ENCODE assay signal across 17 cellular contexts in the genomic region with DNA sequence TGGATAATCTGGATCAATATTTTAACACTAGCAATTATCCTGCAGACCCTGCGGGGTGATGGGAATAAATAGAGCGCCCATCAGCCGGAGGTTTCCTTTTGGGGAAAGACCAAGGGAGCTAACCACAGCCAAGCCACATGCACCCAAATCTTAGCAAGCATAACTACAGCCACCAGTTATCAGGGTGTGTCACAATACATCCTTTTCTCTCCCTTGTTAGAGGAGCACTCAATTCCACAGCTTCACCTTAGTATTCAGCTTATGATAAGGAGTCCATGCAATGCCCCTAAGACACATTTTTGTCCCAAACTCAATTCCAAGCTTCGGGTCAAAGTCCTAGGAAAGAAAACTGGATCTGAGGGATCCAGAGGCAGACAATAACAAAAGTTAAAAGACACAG. TPM values are rescaled to one million over a fixed set of nuclear protein-coding genes. Genes with fewer than 3 reads are reported as not detected.
DNase-seq lines count a peak whose midpoint lies in the region; ATAC-seq and TF ChIP-seq lines count a peak whose summit lies in the region.
"Had no signal": no experiment of that assay in that cellular context is flagged by ENCODE, and none has a peak within 500 bp of the region (broad histone marks: within the 10 kb centered on the region; RNA-seq: fewer than 3 reads in every experiment).

No MANE protein-coding gene starts in this region.

- H3K27ac Mint-ChIP-seq in WTC11 (peak overlapping the region; percentile 98; the same call in 1 of the 2 replicates), endodermal cell (peak overlapping the region; percentile 72)
- no peak overlapping the region for H3K27ac Mint-ChIP-seq in stimulated activated naive B cell treated with anti-CD40 and anti-IgM and Interleukin-4, amounts not matched to agents 10 μg/mL and 1 μg/mL and 100 μg/mL, for 72 hours
- H3K27ac Mint-ChIP-seq: CD4-positive, alpha-beta memory T cell had no signal

- H3K9me3 Mint-ChIP-seq in WTC11, result peaks cover 8% of the 10 kb centered on the region; the same call in 1 of the 2 replicates
- H3K9me3 Mint-ChIP-seq in endodermal cell, result peaks cover 8% of the 10 kb centered on the region
- H3K9me3 Mint-ChIP-seq in stimulated activated naive B cell treated with anti-CD40 and anti-IgM and Interleukin-4, amounts not matched to agents 10 μg/mL and 1 μg/mL and 100 μg/mL, for 72 hours, result no peaks in the 10 kb centered on the region
- H3K9me3 Mint-ChIP-seq: CD4-positive, alpha-beta memory T cell had no signal

- no peak for DNase-seq in WTC11 (ENCODE audit: low spot score)
- no peak for DNase-seq in endodermal cell
- no peak for DNase-seq in suprapubic skin (ENCODE audit: low spot score in 2 of 2)
- no peak for DNase-seq in stimulated activated naive B cell treated with anti-CD40 and anti-IgM and Interleukin-4, amounts not matched to agents 10 μg/mL and 1 μg/mL and 100 μg/mL, for 72 hours
- DNase-seq: C1 segment of cervical spinal cord; CD4-positive, alpha-beta memory T cell; DMS 273 treated with DMSO at 0.1 percent for 48 hours; DMS79; EL; GDM1; GOT3; H7; HCEC 1CT had no signal

- peaks cover 84% of the 10 kb centered on the region for H3K4me1 Mint-ChIP-seq in WTC11
- H3K4me1 Mint-ChIP-seq in endodermal cell, result peaks cover 62% of the 10 kb centered on the region
- peaks cover 8 to 19% of the 10 kb centered on the region in 2 donors for H3K4me1 Mint-ChIP-seq in stimulated activated naive B cell treated with anti-CD40 and anti-IgM and Interleukin-4, amounts not matched to agents 10 μg/mL and 1 μg/mL and 100 μg/mL, for 72 hours
- H3K4me1 Mint-ChIP-seq: CD4-positive, alpha-beta memory T cell had no signal

- WGBS in endodermal cell (ENCODE audit: insufficient coverage in 1 of 2, insufficient read length in 1 of 2), 2 experiments, result 79 to 94% methylated on average over 2 to 4 of the region's 4 CpGs
- 97% methylated on average over 4 of the region's 4 CpGs for WGBS in suprapubic skin

- 0 out of 2 replicates have a peak, but pooled peaks cover 2% of the 10 kb centered on the region for H3K36me3 ChIP-seq in HUES48 (ENCODE audit: control insufficient read depth, insufficient read depth, low read length)
- H3K36me3 ChIP-seq in endodermal cell (ENCODE audit: control insufficient read depth, insufficient read depth, low read length), result peaks cover 7% of the 10 kb centered on the region
- peaks cover 7% of the 10 kb centered on the region for H3K36me3 ChIP-seq in suprapubic skin

- H3K4me1 ChIP-seq in HUES48 (ENCODE audit: control insufficient read depth, insufficient read depth, low read length) (peaks cover 64% of the 10 kb centered on the region), endodermal cell (ENCODE audit: control insufficient read depth, insufficient read depth, low read length) (peaks cover 37% of the 10 kb centered on the region), suprapubic skin (no peaks in the 10 kb centered on the region)

- TF ChIP-seq EP300 in suprapubic skin (IDR thresholded peaks at IDR 0.05), result no peak

- ATAC-seq in WTC11 (no peak), HG03097 (IDR thresholded peaks at IDR 0.05; ENCODE audit: low FRiP score, unreplicated experiment) (no peak), HG02678 (IDR thresholded peaks at IDR 0.05; ENCODE audit: unreplicated experiment) (no peak)
- ATAC-seq in stimulated activated naive B cell treated with anti-CD40 and anti-IgM and Interleukin-4, amounts not matched to agents 10 μg/mL and 1 μg/mL and 100 μg/mL, for 72 hours (replicated peaks), result no peak
- ATAC-seq: GM12878 had no signal

- H3K9ac ChIP-seq in HUES48 (ENCODE audit: low read depth, low read length), result no peak overlapping the region
- H3K9ac ChIP-seq in endodermal cell (ENCODE audit: extremely low read depth, low read length, poor library complexity, severe bottlenecking), result no peak overlapping the region

- H3K27me3 ChIP-seq in HUES48 (ENCODE audit: control insufficient read depth, insufficient read depth, low read length), result no peaks in the 10 kb centered on the region
- no peaks in the 10 kb centered on the region for H3K27me3 ChIP-seq in endodermal cell (ENCODE audit: control insufficient read depth, insufficient read depth, low read length, poor library complexity, severe bottlenecking)
- H3K27me3 ChIP-seq in suprapubic skin, result no peaks in the 10 kb centered on the region

- TF ChIP-seq CTCF in WTC11 (IDR thresholded peaks at IDR 0.05), result no peak
- TF ChIP-seq CTCF in endodermal cell (conservative IDR thresholded peaks at IDR 0.05), result no peak
- no peak for TF ChIP-seq CTCF in suprapubic skin (IDR thresholded peaks at IDR 0.05)

- no peak overlapping the region for H3K4me3 ChIP-seq in HUES48 (ENCODE audit: low read depth, low read length)
- H3K4me3 ChIP-seq in endodermal cell (ENCODE audit: low read length), result no peak overlapping the region
- H3K4me3 ChIP-seq in suprapubic skin, result no peak overlapping the region
- H3K4me3 ChIP-seq: GM12878 had no signal

- H3K9me3 ChIP-seq in HUES48 (ENCODE audit: control insufficient read depth, insufficient read depth, low read length), result peaks cover 4% of the 10 kb centered on the region; the same call in 1 of the 2 replicates
- peaks cover 17% of the 10 kb centered on the region for H3K9me3 ChIP-seq in endodermal cell (ENCODE audit: control insufficient read depth, low read length)
- H3K9me3 ChIP-seq in suprapubic skin, result no peaks in the 10 kb centered on the region

- no peaks in the 10 kb centered on the region for H3K27me3 Mint-ChIP-seq in WTC11 (ENCODE audit: low read depth)
- H3K27me3 Mint-ChIP-seq in endodermal cell (ENCODE audit: insufficient read depth), result no peaks in the 10 kb centered on the region
- H3K27me3 Mint-ChIP-seq in stimulated activated naive B cell treated with anti-CD40 and anti-IgM and Interleukin-4, amounts not matched to agents 10 μg/mL and 1 μg/mL and 100 μg/mL, for 72 hours, result peaks cover 0 to 8% of the 10 kb centered on the region in 2 donors

- no peak for TF ChIP-seq POLR2A in suprapubic skin (IDR thresholded peaks at IDR 0.05)

- H3K27ac ChIP-seq in HUES48 (ENCODE audit: low read depth, low read length), result peak overlapping the region; percentile 63
- no peak overlapping the region for H3K27ac ChIP-seq in endodermal cell (ENCODE audit: low read depth, low read length)
- no peak overlapping the region for H3K27ac ChIP-seq in suprapubic skin

- H3K4me3 Mint-ChIP-seq in WTC11 (no peak overlapping the region), endodermal cell (no peak overlapping the region)
- H3K4me3 Mint-ChIP-seq in stimulated activated naive B cell treated with anti-CD40 and anti-IgM and Interleukin-4, amounts not matched to agents 10 μg/mL and 1 μg/mL and 100 μg/mL, for 72 hours, result no peak overlapping the region
- H3K4me3 Mint-ChIP-seq: CD4-positive, alpha-beta memory T cell had no signal

- H3K36me3 Mint-ChIP-seq in WTC11 (peaks cover 8% of the 10 kb centered on the region), endodermal cell (ENCODE audit: low read depth) (peaks cover 2% of the 10 kb centered on the region)
- H3K36me3 Mint-ChIP-seq in stimulated activated naive B cell treated with anti-CD40 and anti-IgM and Interleukin-4, amounts not matched to agents 10 μg/mL and 1 μg/mL and 100 μg/mL, for 72 hours, result peaks cover 5 to 6% of the 10 kb centered on the region in 2 donors

- POLR2A ChIA-PET in WTC11 (lab: Charles Lee), result no interaction called here

- CTCF ChIA-PET in WTC11 (lab: Charles Lee), result interaction anchor here (1.2 to 2.2 kb wide), 2 partner anchors 24 to 54 kb away, joined by 4 to 7 read pairs; no protein-coding TSS in a partner anchor

TF ChIP-seq in WTC11, 78 proteins besides CTCF, POLR2A, EP300 and RAD21 (continues in another document):
- TF ChIP-seq PRRX2 (CRISPR knock-in tag; IDR thresholded peaks at IDR 0.05), result no peak
- no peak for TF ChIP-seq CBFB (CRISPR knock-in tag; IDR thresholded peaks at IDR 0.05; ENCODE audit: low read depth)
- TF ChIP-seq ZNF138 (CRISPR knock-in tag; conservative IDR thresholded peaks at IDR 0.05), result no peak
- TF ChIP-seq ESRRA (CRISPR knock-in tag; IDR thresholded peaks at IDR 0.05; ENCODE audit: borderline replicate concordance), result no peak
- TF ChIP-seq GRHL2 (CRISPR knock-in tag; IDR thresholded peaks at IDR 0.05; ENCODE audit: insufficient replicate concordance, severe bottlenecking), result no peak
- TF ChIP-seq, protein P1, sequence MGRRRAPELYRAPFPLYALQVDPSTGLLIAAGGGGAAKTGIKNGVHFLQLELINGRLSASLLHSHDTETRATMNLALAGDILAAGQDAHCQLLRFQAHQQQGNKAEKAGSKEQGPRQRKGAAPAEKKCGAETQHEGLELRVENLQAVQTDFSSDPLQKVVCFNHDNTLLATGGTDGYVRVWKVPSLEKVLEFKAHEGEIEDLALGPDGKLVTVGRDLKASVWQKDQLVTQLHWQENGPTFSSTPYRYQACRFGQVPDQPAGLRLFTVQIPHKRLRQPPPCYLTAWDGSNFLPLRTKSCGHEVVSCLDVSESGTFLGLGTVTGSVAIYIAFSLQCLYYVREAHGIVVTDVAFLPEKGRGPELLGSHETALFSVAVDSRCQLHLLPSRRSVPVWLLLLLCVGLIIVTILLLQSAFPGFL (CRISPR knock-in tag; IDR thresholded peaks at IDR 0.05; ENCODE audit: borderline replicate concordance), result no peak
- no peak for TF ChIP-seq ZNF317 (CRISPR knock-in tag; IDR thresholded peaks at IDR 0.05; ENCODE audit: borderline replicate concordance, low read depth)
- TF ChIP-seq, protein P2, sequence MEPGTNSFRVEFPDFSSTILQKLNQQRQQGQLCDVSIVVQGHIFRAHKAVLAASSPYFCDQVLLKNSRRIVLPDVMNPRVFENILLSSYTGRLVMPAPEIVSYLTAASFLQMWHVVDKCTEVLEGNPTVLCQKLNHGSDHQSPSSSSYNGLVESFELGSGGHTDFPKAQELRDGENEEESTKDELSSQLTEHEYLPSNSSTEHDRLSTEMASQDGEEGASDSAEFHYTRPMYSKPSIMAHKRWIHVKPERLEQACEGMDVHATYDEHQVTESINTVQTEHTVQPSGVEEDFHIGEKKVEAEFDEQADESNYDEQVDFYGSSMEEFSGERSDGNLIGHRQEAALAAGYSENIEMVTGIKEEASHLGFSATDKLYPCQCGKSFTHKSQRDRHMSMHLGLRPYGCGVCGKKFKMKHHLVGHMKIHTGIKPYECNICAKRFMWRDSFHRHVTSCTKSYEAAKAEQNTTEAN (CRISPR knock-in tag; IDR thresholded peaks at IDR 0.05), result no peak
- TF ChIP-seq JAZF1 (CRISPR knock-in tag; IDR thresholded peaks at IDR 0.05), result no peak
- TF ChIP-seq TEAD4 (CRISPR knock-in tag; IDR thresholded peaks at IDR 0.05), result no peak
- no peak for TF ChIP-seq TP53 (CRISPR knock-in tag; IDR thresholded peaks at IDR 0.05)
- no peak for TF ChIP-seq NR3C1 (CRISPR knock-in tag; conservative IDR thresholded peaks at IDR 0.05; ENCODE audit: low read depth)

RNA-seq across cellular contexts. Expression of a gene that starts 15.9 kb away (rescaled TPM):
- 500 to 506 TPM (median 502 TPM) in 3 replicates for total RNA-seq in WTC11 (2021)
- 100 to 1,000 TPM; 335 to 356 TPM for total RNA-seq in endodermal cell
- 358 TPM for polyA plus RNA-seq in endodermal cell (2013, experiment 1 of 2)
- polyA plus RNA-seq in endodermal cell (2013, experiment 2 of 2), result 283 TPM
- 100 to 1,000 TPM; 116 to 218 (median 149) TPM for total RNA-seq in suprapubic skin
